Comparison of ENCODE assay signal across 15 cellular contexts in genomic region chr4:14848210-14848609, GRCh38.
DNase-seq lines count a peak whose midpoint lies in the region; ATAC-seq and TF ChIP-seq lines count a peak whose summit lies in the region.
"Had no signal": no experiment of that assay in that cellular context is flagged by ENCODE, and none has a peak within 500 bp of the region (broad histone marks: within the 10 kb centered on the region; RNA-seq: fewer than 3 reads in every experiment).

No MANE protein-coding gene starts in this region.

- H3K36me3 ChIP-seq in neutrophil, result no peaks in the 10 kb centered on the region
- H3K36me3 ChIP-seq in effector memory CD4-positive, alpha-beta T cell (ENCODE audit: control insufficient read depth, insufficient read depth, low read length), result no peaks in the 10 kb centered on the region

- peaks cover 26 to 31% of the 10 kb centered on the region in 2 experiments for H3K4me1 ChIP-seq in neutrophil (ENCODE audit: control insufficient read depth in 1 of 2, insufficient read depth in 1 of 2, low read depth in 1 of 2, low read length in 1 of 2)
- no peaks in the 10 kb centered on the region for H3K4me1 ChIP-seq in effector memory CD4-positive, alpha-beta T cell (ENCODE audit: control insufficient read depth, insufficient read depth, low read length, poor library complexity, severe bottlenecking)

- H3K27ac ChIP-seq in neutrophil, result peak overlapping the region; percentile 19
- no peak overlapping the region for H3K27ac ChIP-seq in effector memory CD4-positive, alpha-beta T cell (ENCODE audit: insufficient read depth, low read length, poor library complexity, severe bottlenecking)

- H3K4me3 ChIP-seq in neutrophil (ENCODE audit: low read depth in 1 of 2, low read length in 1 of 2), result no peak overlapping the region
- no peak overlapping the region for H3K4me3 ChIP-seq in effector memory CD4-positive, alpha-beta T cell (ENCODE audit: insufficient read depth, low read depth, low read length, poor library complexity, severe bottlenecking)

- peak; percentile 51 for DNase-seq in NOMO-1 treated with dmso at 0.1 percent for 144 hours (lab: John Stamatoyannopoulos, UW; ENCODE audit: unreplicated experiment)
- DNase-seq in hippocampal formation (lab: John Stamatoyannopoulos, UW), result no peak
- DNase-seq in effector memory CD4-positive, alpha-beta T cell, result no peak
- no peak for DNase-seq in NCI-H1436 (lab: John Stamatoyannopoulos, UW)
- DNase-seq: COR-L47, H7, KBM-7, NCI-H1930, NCI-H446, SHP77, T-helper 2 cell had no signal

- peaks cover 1% of the 10 kb centered on the region for H3K27me3 ChIP-seq in neutrophil
- H3K27me3 ChIP-seq in effector memory CD4-positive, alpha-beta T cell (replicated peaks; ENCODE audit: control insufficient read depth, insufficient read depth, low read length, poor library complexity, severe bottlenecking), result no peaks in the 10 kb centered on the region

- H3K9me3 ChIP-seq in neutrophil, result no peaks in the 10 kb centered on the region
- no peaks in the 10 kb centered on the region for H3K9me3 ChIP-seq in effector memory CD4-positive, alpha-beta T cell (ENCODE audit: control insufficient read depth, low read length)

- ATAC-seq in GM18511 (IDR thresholded peaks at IDR 0.05; ENCODE audit: unreplicated experiment), result peak; percentile 68
- ATAC-seq in HG03432 (IDR thresholded peaks at IDR 0.05; ENCODE audit: unreplicated experiment), result peak; percentile 54
- no peak for ATAC-seq in HG03342 (IDR thresholded peaks at IDR 0.05; ENCODE audit: unreplicated experiment)

- no peak for TF ChIP-seq CTCF in neutrophil (IDR thresholded peaks at IDR 0.05)
